Comparison of ENCODE assay signal across 1 cellular context in the genomic region with DNA sequence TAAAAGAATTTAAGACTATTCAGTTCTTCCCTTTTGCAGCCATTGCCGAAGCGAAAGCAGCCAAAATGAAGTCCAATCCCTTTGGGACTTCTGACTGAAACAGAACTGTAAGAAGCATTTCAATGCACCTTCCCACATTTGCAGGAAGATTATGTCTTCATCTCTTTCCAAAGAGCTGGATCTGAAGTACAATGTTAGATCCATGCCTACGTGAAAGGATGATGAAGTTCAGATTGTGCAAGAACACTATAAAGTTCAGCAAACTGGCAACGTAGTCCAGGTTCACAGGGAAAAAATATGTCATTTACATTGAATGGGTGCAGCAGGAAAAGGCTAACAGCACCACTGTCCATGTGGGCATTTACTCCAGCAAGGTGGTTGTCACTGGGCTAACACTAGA.
TF ChIP-seq lines count a peak whose summit lies in the region.

No MANE protein-coding gene starts in this region.

TF ChIP-seq in H1, 55 proteins besides CTCF, POLR2A, EP300 and RAD21:
- TF ChIP-seq JUN (IDR thresholded peaks at IDR 0.05; ENCODE audit: low read depth, low read length) (no peak), CBX8 (IDR thresholded peaks at IDR 0.05; ENCODE audit: borderline replicate concordance, low read depth, low read length) (no peak), RBBP5 (IDR thresholded peaks at IDR 0.05; ENCODE audit: borderline replicate concordance, low read depth, low read length) (no peak), KDM4A (IDR thresholded peaks at IDR 0.05; ENCODE audit: low read depth, low read length, severe bottlenecking) (no peak), RNF2 (IDR thresholded peaks at IDR 0.05; ENCODE audit: borderline replicate concordance, low read depth, low read length, missing control alignments, poor library complexity, severe bottlenecking) (no peak), CTBP2 (IDR thresholded peaks at IDR 0.05; ENCODE audit: borderline replicate concordance, insufficient read depth, insufficient read length, low read length) (no peak), SP2 (IDR thresholded peaks at IDR 0.05; ENCODE audit: low read length) (no peak), FOSL1 (IDR thresholded peaks at IDR 0.05; ENCODE audit: insufficient read depth, low read depth, low read length) (no peak), CHD1 (IDR thresholded peaks at IDR 0.05; ENCODE audit: low read depth, low read length) (no peak), NRF1 (IDR thresholded peaks at IDR 0.05; ENCODE audit: low read depth, low read length) (no peak), EZH2 (IDR thresholded peaks at IDR 0.05; ENCODE audit: low read depth, low read length, severe bottlenecking) (no peak), CHD2 (IDR thresholded peaks at IDR 0.05; ENCODE audit: low read length) (no peak), SIN3A (conservative IDR thresholded peaks at IDR 0.05 in 1 of 2, IDR thresholded peaks at IDR 0.05 in 1 of 2; ENCODE audit: low read depth in 1 of 2, low read length in 2 of 2) (no peak), POU5F1 (IDR thresholded peaks at IDR 0.05; ENCODE audit: low read depth, low read length) (no peak), HDAC6 (IDR thresholded peaks at IDR 0.05; ENCODE audit: low read depth, low read length) (no peak), TBP (IDR thresholded peaks at IDR 0.05; ENCODE audit: low read depth, low read length) (no peak)
- TF ChIP-seq, protein P1, sequence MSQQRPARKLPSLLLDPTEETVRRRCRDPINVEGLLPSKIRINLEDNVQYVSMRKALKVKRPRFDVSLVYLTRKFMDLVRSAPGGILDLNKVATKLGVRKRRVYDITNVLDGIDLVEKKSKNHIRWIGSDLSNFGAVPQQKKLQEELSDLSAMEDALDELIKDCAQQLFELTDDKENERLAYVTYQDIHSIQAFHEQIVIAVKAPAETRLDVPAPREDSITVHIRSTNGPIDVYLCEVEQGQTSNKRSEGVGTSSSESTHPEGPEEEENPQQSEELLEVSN (IDR thresholded peaks at IDR 0.05) = no peak
- TF ChIP-seq, protein P2, sequence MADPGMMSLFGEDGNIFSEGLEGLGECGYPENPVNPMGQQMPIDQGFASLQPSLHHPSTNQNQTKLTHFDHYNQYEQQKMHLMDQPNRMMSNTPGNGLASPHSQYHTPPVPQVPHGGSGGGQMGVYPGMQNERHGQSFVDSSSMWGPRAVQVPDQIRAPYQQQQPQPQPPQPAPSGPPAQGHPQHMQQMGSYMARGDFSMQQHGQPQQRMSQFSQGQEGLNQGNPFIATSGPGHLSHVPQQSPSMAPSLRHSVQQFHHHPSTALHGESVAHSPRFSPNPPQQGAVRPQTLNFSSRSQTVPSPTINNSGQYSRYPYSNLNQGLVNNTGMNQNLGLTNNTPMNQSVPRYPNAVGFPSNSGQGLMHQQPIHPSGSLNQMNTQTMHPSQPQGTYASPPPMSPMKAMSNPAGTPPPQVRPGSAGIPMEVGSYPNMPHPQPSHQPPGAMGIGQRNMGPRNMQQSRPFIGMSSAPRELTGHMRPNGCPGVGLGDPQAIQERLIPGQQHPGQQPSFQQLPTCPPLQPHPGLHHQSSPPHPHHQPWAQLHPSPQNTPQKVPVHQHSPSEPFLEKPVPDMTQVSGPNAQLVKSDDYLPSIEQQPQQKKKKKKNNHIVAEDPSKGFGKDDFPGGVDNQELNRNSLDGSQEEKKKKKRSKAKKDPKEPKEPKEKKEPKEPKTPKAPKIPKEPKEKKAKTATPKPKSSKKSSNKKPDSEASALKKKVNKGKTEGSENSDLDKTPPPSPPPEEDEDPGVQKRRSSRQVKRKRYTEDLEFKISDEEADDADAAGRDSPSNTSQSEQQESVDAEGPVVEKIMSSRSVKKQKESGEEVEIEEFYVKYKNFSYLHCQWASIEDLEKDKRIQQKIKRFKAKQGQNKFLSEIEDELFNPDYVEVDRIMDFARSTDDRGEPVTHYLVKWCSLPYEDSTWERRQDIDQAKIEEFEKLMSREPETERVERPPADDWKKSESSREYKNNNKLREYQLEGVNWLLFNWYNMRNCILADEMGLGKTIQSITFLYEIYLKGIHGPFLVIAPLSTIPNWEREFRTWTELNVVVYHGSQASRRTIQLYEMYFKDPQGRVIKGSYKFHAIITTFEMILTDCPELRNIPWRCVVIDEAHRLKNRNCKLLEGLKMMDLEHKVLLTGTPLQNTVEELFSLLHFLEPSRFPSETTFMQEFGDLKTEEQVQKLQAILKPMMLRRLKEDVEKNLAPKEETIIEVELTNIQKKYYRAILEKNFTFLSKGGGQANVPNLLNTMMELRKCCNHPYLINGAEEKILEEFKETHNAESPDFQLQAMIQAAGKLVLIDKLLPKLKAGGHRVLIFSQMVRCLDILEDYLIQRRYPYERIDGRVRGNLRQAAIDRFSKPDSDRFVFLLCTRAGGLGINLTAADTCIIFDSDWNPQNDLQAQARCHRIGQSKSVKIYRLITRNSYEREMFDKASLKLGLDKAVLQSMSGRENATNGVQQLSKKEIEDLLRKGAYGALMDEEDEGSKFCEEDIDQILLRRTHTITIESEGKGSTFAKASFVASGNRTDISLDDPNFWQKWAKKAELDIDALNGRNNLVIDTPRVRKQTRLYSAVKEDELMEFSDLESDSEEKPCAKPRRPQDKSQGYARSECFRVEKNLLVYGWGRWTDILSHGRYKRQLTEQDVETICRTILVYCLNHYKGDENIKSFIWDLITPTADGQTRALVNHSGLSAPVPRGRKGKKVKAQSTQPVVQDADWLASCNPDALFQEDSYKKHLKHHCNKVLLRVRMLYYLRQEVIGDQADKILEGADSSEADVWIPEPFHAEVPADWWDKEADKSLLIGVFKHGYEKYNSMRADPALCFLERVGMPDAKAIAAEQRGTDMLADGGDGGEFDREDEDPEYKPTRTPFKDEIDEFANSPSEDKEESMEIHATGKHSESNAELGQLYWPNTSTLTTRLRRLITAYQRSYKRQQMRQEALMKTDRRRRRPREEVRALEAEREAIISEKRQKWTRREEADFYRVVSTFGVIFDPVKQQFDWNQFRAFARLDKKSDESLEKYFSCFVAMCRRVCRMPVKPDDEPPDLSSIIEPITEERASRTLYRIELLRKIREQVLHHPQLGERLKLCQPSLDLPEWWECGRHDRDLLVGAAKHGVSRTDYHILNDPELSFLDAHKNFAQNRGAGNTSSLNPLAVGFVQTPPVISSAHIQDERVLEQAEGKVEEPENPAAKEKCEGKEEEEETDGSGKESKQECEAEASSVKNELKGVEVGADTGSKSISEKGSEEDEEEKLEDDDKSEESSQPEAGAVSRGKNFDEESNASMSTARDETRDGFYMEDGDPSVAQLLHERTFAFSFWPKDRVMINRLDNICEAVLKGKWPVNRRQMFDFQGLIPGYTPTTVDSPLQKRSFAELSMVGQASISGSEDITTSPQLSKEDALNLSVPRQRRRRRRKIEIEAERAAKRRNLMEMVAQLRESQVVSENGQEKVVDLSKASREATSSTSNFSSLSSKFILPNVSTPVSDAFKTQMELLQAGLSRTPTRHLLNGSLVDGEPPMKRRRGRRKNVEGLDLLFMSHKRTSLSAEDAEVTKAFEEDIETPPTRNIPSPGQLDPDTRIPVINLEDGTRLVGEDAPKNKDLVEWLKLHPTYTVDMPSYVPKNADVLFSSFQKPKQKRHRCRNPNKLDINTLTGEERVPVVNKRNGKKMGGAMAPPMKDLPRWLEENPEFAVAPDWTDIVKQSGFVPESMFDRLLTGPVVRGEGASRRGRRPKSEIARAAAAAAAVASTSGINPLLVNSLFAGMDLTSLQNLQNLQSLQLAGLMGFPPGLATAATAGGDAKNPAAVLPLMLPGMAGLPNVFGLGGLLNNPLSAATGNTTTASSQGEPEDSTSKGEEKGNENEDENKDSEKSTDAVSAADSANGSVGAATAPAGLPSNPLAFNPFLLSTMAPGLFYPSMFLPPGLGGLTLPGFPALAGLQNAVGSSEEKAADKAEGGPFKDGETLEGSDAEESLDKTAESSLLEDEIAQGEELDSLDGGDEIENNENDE (IDR thresholded peaks at IDR 0.05; ENCODE audit: insufficient replicate concordance, low read length) = no peak
